ENCODE assay signal across 6 cellular contexts in the genomic region with DNA sequence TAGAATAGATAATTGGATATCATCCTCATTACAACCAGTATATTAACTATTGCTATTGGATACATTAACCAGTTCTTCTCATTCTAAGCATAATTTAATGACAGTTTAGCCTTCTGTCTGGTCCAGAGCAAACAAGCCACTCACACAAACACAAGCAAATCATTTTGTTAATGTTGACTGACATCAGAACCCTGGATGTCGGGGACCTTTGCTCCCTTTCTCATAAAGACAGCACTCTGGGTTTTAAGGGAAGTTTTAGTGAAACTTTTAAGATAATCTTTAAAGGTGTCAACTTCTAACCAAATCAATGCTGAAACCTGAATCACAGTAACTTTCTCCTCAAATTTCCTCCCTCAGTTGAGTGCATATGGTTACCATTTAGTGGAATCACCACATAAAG.
"Had no signal": no experiment of that assay in that cellular context is flagged by ENCODE, and none has a peak within 500 bp of the region (broad histone marks: within the 10 kb centered on the region; RNA-seq: fewer than 3 reads in every experiment).

No MANE protein-coding gene starts in this region.

- ATAC-seq: GM23338, K562 had no signal

- DNase-seq: H9, HCEC 1CT, IMR-90, KG1 had no signal

- H3K4me2 ChIP-seq: GM23338 had no signal

- H3K4me3 ChIP-seq: GM23338, K562 had no signal

- H2AFZ ChIP-seq: GM23338 had no signal
